22 cellular contexts compared by ENCODE assay signal in genomic region chr12:59316938-59317337, GRCh38.
"Had no signal": no experiment of that assay in that cellular context is flagged by ENCODE, and none has a peak within 500 bp of the region (broad histone marks: within the 10 kb centered on the region; RNA-seq: fewer than 3 reads in every experiment).

No MANE protein-coding gene starts in this region.

- ATAC-seq: effector memory CD8-positive, alpha-beta T cell; esophagus mucosa; foreskin keratinocyte; gastrocnemius medialis; gastroesophageal sphincter; heart left ventricle; heart right ventricle had no signal

- H3K27ac Mint-ChIP-seq: dendritic cell treated with granulocyte-macrophage colony-stimulating factor and Interleukin-4, amounts not matched to agents 40 ng/mL and 50 ng/mL, for 4 days; effector memory CD8-positive, alpha-beta T cell had no signal

- H3K27me3 Mint-ChIP-seq: dendritic cell treated with granulocyte-macrophage colony-stimulating factor and Interleukin-4, amounts not matched to agents 40 ng/mL and 50 ng/mL, for 4 days; effector memory CD8-positive, alpha-beta T cell had no signal

- DNase-seq: colonic mucosa; cortex of kidney; dermis blood vessel endothelial cell; dorsolateral prefrontal cortex; effector CD4-positive, alpha-beta T cell; effector CD8-positive, alpha-beta T cell; effector memory CD4-positive, alpha-beta T cell; effector memory CD8-positive, alpha-beta T cell; erythroblast; esophagus squamous epithelium; foreskin fibroblast; foreskin keratinocyte; foreskin melanocyte; gastrocnemius medialis; glutamatergic neuron; head of caudate nucleus; heart left ventricle; heart right ventricle had no signal

- H3K4me3 Mint-ChIP-seq: dendritic cell treated with granulocyte-macrophage colony-stimulating factor and Interleukin-4, amounts not matched to agents 40 ng/mL and 50 ng/mL, for 4 days; effector memory CD8-positive, alpha-beta T cell; endodermal cell had no signal
